Comparison of ENCODE assay signal across 9 cellular contexts in the genomic region with DNA sequence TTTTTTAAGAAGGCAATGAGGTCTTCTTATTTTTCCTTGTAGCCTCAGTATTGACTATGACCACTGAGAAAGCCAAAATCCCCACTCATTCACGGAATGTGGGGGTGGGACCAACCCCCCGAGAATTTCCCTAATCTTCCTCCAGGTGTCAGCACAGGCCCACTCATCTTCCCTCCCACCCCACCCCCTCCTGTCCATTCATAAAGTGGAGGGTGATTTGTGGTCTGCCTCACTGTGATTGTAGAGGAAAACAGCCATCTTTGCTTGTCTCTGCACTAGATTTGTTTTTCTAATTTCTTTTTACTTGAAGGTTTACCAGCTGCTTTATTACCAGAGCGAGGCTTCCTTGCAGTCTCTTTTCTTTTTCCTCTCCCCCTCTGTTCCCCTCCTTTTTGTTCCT.
DNase-seq lines count a peak whose midpoint lies in the region; ATAC-seq and TF ChIP-seq lines count a peak whose summit lies in the region.
"Had no signal": no experiment of that assay in that cellular context is flagged by ENCODE, and none has a peak within 500 bp of the region (broad histone marks: within the 10 kb centered on the region; RNA-seq: fewer than 3 reads in every experiment).

No MANE protein-coding gene starts in this region.

- H4K20me1 ChIP-seq in hepatocyte (ENCODE audit: insufficient read depth, poor library complexity, severe bottlenecking) = no peaks in the 10 kb centered on the region

- 13% methylated on average over 3 of the region's 3 CpGs for WGBS in hepatocyte (ENCODE audit: low lambda C conversion rate, missing lambda C conversion rate)

- H3K4me2 ChIP-seq in hepatocyte = peak overlapping the region; percentile 8

- H3K27ac ChIP-seq in HEK293 (ENCODE audit: extremely low read depth, low read depth, low read length) = no peak overlapping the region
- no peak overlapping the region for H3K27ac ChIP-seq in hepatocyte
- H3K27ac ChIP-seq: SK-N-MC had no signal

- TF ChIP-seq CTCF in HEK293 (tag by site-specific recombination; IDR thresholded peaks at IDR 0.05) (peak; percentile 43; the same call in 1 of the 2 replicates), hepatocyte (IDR thresholded peaks at IDR 0.05; ENCODE audit: poor library complexity) (peak; percentile 69)

- no peak for TF ChIP-seq POLR2A in erythroblast (IDR thresholded peaks at IDR 0.05; ENCODE audit: low read length)

- H3K9me3 ChIP-seq in HEK293 (ENCODE audit: control insufficient read depth, insufficient read depth, low read depth, low read length) = no peaks in the 10 kb centered on the region
- no peaks in the 10 kb centered on the region for H3K9me3 ChIP-seq in hepatocyte (ENCODE audit: low read depth)

- POLR2A ChIA-PET in HEK293 (lab: Yijun Ruan, JAX) = no interaction called here

- H3K4me3 ChIP-seq in HEK293 (ENCODE audit: low read depth, low read length) (no peak overlapping the region), hepatocyte (no peak overlapping the region)
- H3K4me3 ChIP-seq: SK-N-MC had no signal

- H3K79me2 ChIP-seq in hepatocyte = no peaks in the 10 kb centered on the region

- ATAC-seq in HG02970 (IDR thresholded peaks at IDR 0.05; ENCODE audit: low FRiP score, unreplicated experiment) = no peak

- H3K4me1 ChIP-seq in HEK293 (ENCODE audit: control insufficient read depth, insufficient read depth, low read length) (peaks cover 4% of the 10 kb centered on the region), hepatocyte (ENCODE audit: insufficient read depth) (peaks cover 33% of the 10 kb centered on the region)

- H3K9me2 ChIP-seq in hepatocyte (replicated peaks; ENCODE audit: insufficient read depth) = no peaks in the 10 kb centered on the region

- H3K27me3 ChIP-seq in hepatocyte = no peaks in the 10 kb centered on the region

- H2AFZ ChIP-seq in hepatocyte = no peak overlapping the region

- H3K36me3 ChIP-seq in HEK293 (ENCODE audit: control insufficient read depth in 2 of 2, insufficient read depth in 1 of 2, low read length in 2 of 2) (no peaks in the 10 kb centered on the region), hepatocyte (replicated peaks; ENCODE audit: insufficient read depth, low read depth) (no peaks in the 10 kb centered on the region)

- CTCF ChIA-PET in HEK293 (lab: Yijun Ruan, JAX) = interaction anchor here (0.6 to 1.9 kb wide), 10 partner anchors 9 to 1158 kb away, joined by 3 to 10 read pairs (median 3); no protein-coding TSS in a partner anchor

- DNase-seq in D341Med (ENCODE audit: low spot score) (peak; percentile 51), NCI-H748 treated with DMSO at 0.1 percent for 48 hours (lab: John Stamatoyannopoulos, UW) (peak; percentile 44), hepatocyte (ENCODE audit: low spot score) (peak; percentile 53), erythroblast (lab: John Stamatoyannopoulos, UW) (no peak)
- DNase-seq in activated naive CD4-positive, alpha-beta T cell treated with Interleukin-2 at 50 U/mL for 16 hours = peak; percentile 53
- peak; percentile 18 for DNase-seq in stimulated activated CD4-positive, alpha-beta T cell treated with anti-CD3 and anti-CD28 coated beads, Interleukin-4, amount 100 ng/mL, for 1 hour

TF ChIP-seq in HEK293, 187 proteins besides CTCF, POLR2A, EP300 and RAD21:
- TF ChIP-seq YY1 (tag by site-specific recombination; IDR thresholded peaks at IDR 0.05) (no peak), EGR2 (tag by site-specific recombination; IDR thresholded peaks at IDR 0.05; ENCODE audit: low read depth) (0 out of 2 replicates have a peak, but pooled peaks have one; percentile 22), ZFHX2 (tag by site-specific recombination; conservative IDR thresholded peaks at IDR 0.05) (peak; percentile 43), ZNF639 (tag by site-specific recombination; IDR thresholded peaks at IDR 0.05) (no peak), ZSCAN23 (tag by site-specific recombination; IDR thresholded peaks at IDR 0.05) (no peak), PATZ1 (tag by site-specific recombination; IDR thresholded peaks at IDR 0.05) (peak; percentile 27; the same call in 1 of the 2 replicates), ZNF654 (tag by site-specific recombination; IDR thresholded peaks at IDR 0.05; ENCODE audit: low read depth) (peak; percentile 37), ZNF280C (tag by site-specific recombination; IDR thresholded peaks at IDR 0.05) (no peak)
- TF ChIP-seq, protein P1, sequence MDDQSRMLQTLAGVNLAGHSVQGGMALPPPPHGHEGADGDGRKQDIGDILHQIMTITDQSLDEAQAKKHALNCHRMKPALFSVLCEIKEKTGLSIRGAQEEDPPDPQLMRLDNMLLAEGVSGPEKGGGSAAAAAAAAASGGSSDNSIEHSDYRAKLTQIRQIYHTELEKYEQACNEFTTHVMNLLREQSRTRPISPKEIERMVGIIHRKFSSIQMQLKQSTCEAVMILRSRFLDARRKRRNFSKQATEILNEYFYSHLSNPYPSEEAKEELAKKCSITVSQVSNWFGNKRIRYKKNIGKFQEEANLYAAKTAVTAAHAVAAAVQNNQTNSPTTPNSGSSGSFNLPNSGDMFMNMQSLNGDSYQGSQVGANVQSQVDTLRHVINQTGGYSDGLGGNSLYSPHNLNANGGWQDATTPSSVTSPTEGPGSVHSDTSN (CRISPR knock-in tag; IDR thresholded peaks at IDR 0.05) = no peak

Comparison
In these comparisons a context has a peak if more than half of its experiments do, and no peak if none do; other contexts are left out.
1. DNase-seq: peak in D341Med (single experiment), NCI-H748 treated with DMSO at 0.1 percent for 48 hours (single experiment), activated naive CD4-positive, alpha-beta T cell treated with Interleukin-2 at 50 U/mL for 16 hours (single experiment), hepatocyte (single experiment) and stimulated activated CD4-positive, alpha-beta T cell treated with anti-CD3 and anti-CD28 coated beads, Interleukin-4, amount 100 ng/mL, for 1 hour (single experiment); none in erythroblast (0 of 2).